8 cellular contexts compared by ENCODE assay signal in the genomic region with DNA sequence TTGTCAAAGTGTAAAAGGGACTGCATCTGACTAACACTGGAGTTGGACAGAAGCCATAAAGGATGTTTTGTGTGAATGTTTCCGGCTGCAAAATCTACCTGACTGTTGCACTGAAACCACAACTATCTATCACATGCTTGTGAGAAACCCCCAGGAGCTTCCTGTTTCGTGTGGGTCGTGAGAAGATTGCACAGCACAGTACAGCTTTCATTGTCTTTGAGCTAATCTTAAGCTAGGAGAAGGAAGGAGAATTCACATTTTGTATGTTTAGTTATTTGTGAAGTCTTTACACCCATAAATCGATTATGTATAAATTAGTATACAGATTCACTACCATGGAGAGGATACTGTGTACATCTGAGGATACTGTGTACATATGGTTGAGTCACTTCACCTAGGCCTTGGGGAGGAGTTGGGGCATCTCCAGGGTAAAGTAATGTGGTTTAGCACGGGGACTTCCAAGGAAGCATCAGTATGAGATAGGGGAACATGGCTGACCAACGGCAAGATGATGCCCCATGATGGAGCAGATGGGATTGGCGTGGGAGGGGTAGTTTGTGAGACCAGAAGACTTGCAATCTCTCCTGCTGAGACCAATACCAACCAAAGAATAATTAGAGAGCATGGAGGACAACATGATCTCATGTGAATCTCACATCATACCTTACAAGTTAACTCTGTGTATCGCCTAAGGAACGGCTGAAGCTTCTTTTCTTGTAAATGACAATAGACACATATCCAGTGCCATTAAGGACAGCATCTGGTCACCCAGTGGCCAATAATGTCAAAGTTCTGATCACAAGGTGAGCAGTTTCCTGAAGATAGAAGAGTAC. TPM values are rescaled to one million over a fixed set of nuclear protein-coding genes. Genes with fewer than 3 reads are reported as not detected.
DNase-seq lines count a peak whose midpoint lies in the region; ATAC-seq and TF ChIP-seq lines count a peak whose summit lies in the region.

No MANE protein-coding gene starts in this region.

- 63 to 76% methylated on average over 9 of the region's 9 CpGs for WGBS in esophagus, 2 donors
- 65% methylated on average over 9 of the region's 9 CpGs; no CpG with 5 or more reads in 1 of the 2 donors for WGBS in transverse colon (ENCODE audit: low coverage in 1 of 2), 2 donors
- WGBS in hepatocyte (ENCODE audit: low lambda C conversion rate, missing lambda C conversion rate): 88% methylated on average over 9 of the region's 9 CpGs

- H3K4me3 Mint-ChIP-seq in CD8-positive, alpha-beta T cell: peak overlapping the region; percentile 80
- peak overlapping the region; percentile 67 for H3K4me3 Mint-ChIP-seq in activated B cell treated with CpG ODN at 0.5 μM for 24 hours

- ATAC-seq in CD8-positive, alpha-beta T cell: peak; percentile 60
- ATAC-seq in GM19468 (IDR thresholded peaks at IDR 0.05; ENCODE audit: extremely low read depth, unreplicated experiment) (peak; percentile 79), activated B cell treated with CpG ODN at 0.5 μM for 24 hours (ENCODE audit: low read depth) (peak; percentile 65)

- no peaks in the 10 kb centered on the region for H3K9me2 ChIP-seq in hepatocyte (replicated peaks; ENCODE audit: insufficient read depth)

- intact Hi-C loops in CD8-positive, alpha-beta T cell (cut with DNase I, micrococcal nuclease): loop anchor here (1.0 to 5.0 kb wide), 4 partner anchors 35 to 137 kb away; no protein-coding TSS in a partner anchor
- intact Hi-C loops in activated B cell treated with CpG ODN at 0.5 μM for 24 hours (cut with micrococcal nuclease) (loop anchor here (1.0 kb wide), 4 partner anchors 13 to 137 kb away; no protein-coding TSS in a partner anchor), transverse colon (cut with DNase I; ENCODE audit: low total_unique reads) (no loop called here)

- no peaks in the 10 kb centered on the region for H3K9me3 Mint-ChIP-seq in CD8-positive, alpha-beta T cell
- no peaks in the 10 kb centered on the region for H3K9me3 Mint-ChIP-seq in activated B cell treated with CpG ODN at 0.5 μM for 24 hours

- peaks cover 90% of the 10 kb centered on the region for H3K4me1 ChIP-seq in CD8-positive, alpha-beta T cell (ENCODE audit: insufficient read depth, low read length)
- H3K4me1 ChIP-seq in esophagus (ENCODE audit: control insufficient read depth in 2 of 2, insufficient read depth in 2 of 2, low read length in 1 of 2) (no peaks in the 10 kb centered on the region), transverse colon (peaks cover 0 to 19% (median 0%) of the 10 kb centered on the region in 4 donors), hepatocyte (ENCODE audit: insufficient read depth) (peaks cover 21% of the 10 kb centered on the region)

- H3K79me2 ChIP-seq in hepatocyte: no peaks in the 10 kb centered on the region

- H3K4me3 ChIP-seq in CD8-positive, alpha-beta T cell (ENCODE audit: low read depth, low read length): peak overlapping the region; percentile 10
- H3K4me3 ChIP-seq in esophagus (ENCODE audit: low read depth in 1 of 2, low read length in 2 of 2): no peak overlapping the region
- no peak overlapping the region for H3K4me3 ChIP-seq in transverse colon
- H3K4me3 ChIP-seq in hepatocyte: no peak overlapping the region

- no peaks in the 10 kb centered on the region for H3K9me3 ChIP-seq in CD8-positive, alpha-beta T cell (ENCODE audit: low read length)
- H3K9me3 ChIP-seq in esophagus (ENCODE audit: control insufficient read depth in 2 of 2, insufficient read depth in 1 of 2, low read depth in 1 of 2, low read length in 1 of 2) (no peaks in the 10 kb centered on the region), transverse colon (no peaks in the 10 kb centered on the region), hepatocyte (ENCODE audit: low read depth) (no peaks in the 10 kb centered on the region)

- peak in 5 of 7 experiments; percentile 41 to 75 (median 62) for DNase-seq in CD8-positive, alpha-beta T cell
- peak; percentile 57 for DNase-seq in HK-2 (ENCODE audit: unreplicated experiment)
- no peak for DNase-seq in activated B cell treated with CpG ODN at 0.5 μM for 24 hours
- DNase-seq in transverse colon: peak; percentile 45
- no peak for DNase-seq in nucleus accumbens (lab: John Stamatoyannopoulos, UW)
- no peak for DNase-seq in hepatocyte (ENCODE audit: low spot score)

- peak overlapping the region; percentile 57 for H3K27ac ChIP-seq in CD8-positive, alpha-beta T cell (ENCODE audit: low read depth, low read length)
- H3K27ac ChIP-seq in esophagus (ENCODE audit: low read depth in 2 of 2, low read length in 1 of 2) (peak overlapping the region; percentile 36 to 56), transverse colon (peak overlapping the region; percentile 12 to 50 (median 28)), hepatocyte (no peak overlapping the region)

- no peak overlapping the region for H3K4me2 ChIP-seq in hepatocyte

- TF ChIP-seq EP300 in transverse colon (IDR thresholded peaks at IDR 0.05; ENCODE audit: low read depth): no peak

- TF ChIP-seq POLR2A in transverse colon (IDR thresholded peaks at IDR 0.05): no peak

- POLR2A ChIA-PET in CD8-positive, alpha-beta T cell (lab: Charles Lee): interaction anchor here (0.7 to 10.7 kb wide), 22 partner anchors 13 to 401 kb away, joined by 3 to 518 read pairs (median 6); partner anchors contain the start of gene TMSB4X
- POLR2A ChIA-PET in activated B cell treated with CpG ODN at 0.5 μM for 24 hours (lab: Charles Lee): interaction anchor here (0.5 to 15.8 kb wide), 13 partner anchors 12 to 400 kb away, joined by 3 to 847 read pairs (median 26); partner anchors contain the start of gene TMSB4X

- no peaks in the 10 kb centered on the region for H3K36me3 ChIP-seq in CD8-positive, alpha-beta T cell (ENCODE audit: insufficient read depth, low read length)
- H3K36me3 ChIP-seq in esophagus (ENCODE audit: control insufficient read depth in 2 of 2, insufficient read depth in 2 of 2, low read length in 1 of 2): no peaks in the 10 kb centered on the region
- H3K36me3 ChIP-seq in transverse colon: no peaks in the 10 kb centered on the region
- no peaks in the 10 kb centered on the region for H3K36me3 ChIP-seq in hepatocyte (replicated peaks; ENCODE audit: insufficient read depth, low read depth)

- in situ Hi-C loops in transverse colon (cut with MboI; ENCODE audit: low pct_ligation_motif_present in 1 of 4, low pct_unique_long_range_greater_than_20kb in 1 of 4, low sequenced_read_pairs in 3 of 4): loop anchor here in 2 of 4 donors (25.0 kb wide), 2 partner anchors 100 to 400 kb away; partner anchors contain the start of gene TMSB4X (in 2 of the 2)

- H2AFZ ChIP-seq in hepatocyte: no peak overlapping the region

- peaks cover 84% of the 10 kb centered on the region for H3K4me1 Mint-ChIP-seq in CD8-positive, alpha-beta T cell (ENCODE audit: low read depth)
- H3K4me1 Mint-ChIP-seq in activated B cell treated with CpG ODN at 0.5 μM for 24 hours: peaks cover 96% of the 10 kb centered on the region

- peak overlapping the region; percentile 98 for H3K27ac Mint-ChIP-seq in CD8-positive, alpha-beta T cell
- H3K27ac Mint-ChIP-seq in activated B cell treated with CpG ODN at 0.5 μM for 24 hours: peak overlapping the region; percentile 98

- CTCF ChIA-PET in CD8-positive, alpha-beta T cell (lab: Charles Lee): interaction anchor here (1.0 to 5.9 kb wide), 13 partner anchors 11 to 400 kb away, joined by 3 to 52 read pairs (median 4); partner anchors contain the start of gene TMSB4X
- CTCF ChIA-PET in activated B cell treated with CpG ODN at 0.5 μM for 24 hours (lab: Charles Lee): interaction anchor here (1.1 to 2.8 kb wide), 3 partner anchors 108 to 141 kb away, joined by 3 to 22 read pairs (median 4); no protein-coding TSS in a partner anchor

- H3K36me3 Mint-ChIP-seq in CD8-positive, alpha-beta T cell: no peaks in the 10 kb centered on the region
- H3K36me3 Mint-ChIP-seq in activated B cell treated with CpG ODN at 0.5 μM for 24 hours (ENCODE audit: low read depth): no peaks in the 10 kb centered on the region

- H3K27me3 ChIP-seq in CD8-positive, alpha-beta T cell (ENCODE audit: insufficient read depth, low read length): no peaks in the 10 kb centered on the region
- no peaks in the 10 kb centered on the region for H3K27me3 ChIP-seq in esophagus (ENCODE audit: control insufficient read depth in 1 of 2, insufficient read depth in 2 of 2, low read length in 2 of 2)
- no peaks in the 10 kb centered on the region for H3K27me3 ChIP-seq in transverse colon
- H3K27me3 ChIP-seq in hepatocyte: no peaks in the 10 kb centered on the region

- no peaks in the 10 kb centered on the region for H4K20me1 ChIP-seq in hepatocyte (ENCODE audit: insufficient read depth, poor library complexity, severe bottlenecking)

- H3K27me3 Mint-ChIP-seq in CD8-positive, alpha-beta T cell (ENCODE audit: low read depth): no peaks in the 10 kb centered on the region
- no peaks in the 10 kb centered on the region for H3K27me3 Mint-ChIP-seq in activated B cell treated with CpG ODN at 0.5 μM for 24 hours

- TF ChIP-seq CTCF in CD8-positive, alpha-beta T cell (IDR thresholded peaks at IDR 0.05): no peak
- TF ChIP-seq CTCF in activated B cell treated with CpG ODN at 0.5 μM for 24 hours (IDR thresholded peaks at IDR 0.05) (no peak), transverse colon (IDR thresholded peaks at IDR 0.05) (no peak), hepatocyte (IDR thresholded peaks at IDR 0.05; ENCODE audit: poor library complexity) (no peak)

RNA-seq across cellular contexts. Expression of gene FAM9C, which starts 43.1 kb away (rescaled TPM):
- total RNA-seq in CD8-positive, alpha-beta T cell: not detected
- total RNA-seq in activated B cell treated with CpG ODN at 0.5 μM for 24 hours (not detected in 2 replicates), transverse colon (under 1 TPM in 2 of 4 donors, not detected in 2; 0.14 to 0.64 TPM), hepatocyte (not detected in 2 replicates)
- polyA plus RNA-seq in esophagus (not detected), hepatocyte (not detected in 2 replicates)

Comparison
In these comparisons a context has a peak if more than half of its experiments do, and no peak if none do; other contexts are left out.
1. DNase-seq: peak in CD8-positive, alpha-beta T cell (5 of 7), HK-2 (single experiment) and transverse colon (single experiment); none in activated B cell treated with CpG ODN at 0.5 μM for 24 hours (single experiment), nucleus accumbens (0 of 56) and hepatocyte (single experiment).
2. Peak in every context shown above with its lines, with median percentiles within 50 percentile points of each other: ATAC-seq.